ENCODE assay signal across 16 cellular contexts in the genomic region with DNA sequence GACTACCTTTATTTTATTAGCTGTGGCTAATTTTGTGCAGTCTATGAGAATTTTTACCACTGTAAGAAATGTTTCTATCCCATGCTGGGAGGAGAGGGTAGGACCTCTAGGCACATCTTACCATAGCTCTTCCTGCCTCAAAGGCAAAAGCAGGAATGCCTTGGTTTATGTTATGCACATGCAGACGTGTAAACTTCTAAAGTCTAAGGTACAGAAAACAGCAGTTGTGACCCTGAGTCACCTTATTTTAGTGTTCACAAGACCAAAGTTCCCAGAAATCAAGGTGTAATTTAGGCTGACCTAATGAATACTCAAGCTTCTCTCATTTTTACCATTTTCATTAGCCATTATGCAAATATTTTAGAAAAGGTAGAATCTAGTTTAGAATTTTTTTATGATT. TPM values are rescaled to one million over a fixed set of nuclear protein-coding genes. Genes with fewer than 3 reads are reported as not detected.
A peak's percentile ranks its signal among the peaks of the same experiment; 100 is the strongest.
DNase-seq lines count a peak whose midpoint lies in the region; ATAC-seq and TF ChIP-seq lines count a peak whose summit lies in the region.
"Had no signal": no experiment of that assay in that cellular context is flagged by ENCODE, and none has a peak within 500 bp of the region (broad histone marks: within the 10 kb centered on the region; RNA-seq: fewer than 3 reads in every experiment).

No MANE protein-coding gene starts in this region.

- no peak for TF ChIP-seq POLR2A in uterus (IDR thresholded peaks at IDR 0.05)

- H3K36me3 Mint-ChIP-seq in CD4-positive, CD25-positive, alpha-beta regulatory T cell = peaks cover 42% of the 10 kb centered on the region

- H3F3A ChIP-seq in GM23248 (ENCODE audit: insufficient read depth) (peaks cover 62% of the 10 kb centered on the region), PC-3 (ENCODE audit: low read length, unreplicated experiment) (peaks cover 3% of the 10 kb centered on the region)

- H3K9me2 ChIP-seq in GM23248 (ENCODE audit: insufficient read depth) (no peaks in the 10 kb centered on the region), PC-3 (replicated peaks; ENCODE audit: low read length) (no peaks in the 10 kb centered on the region)

- TF ChIP-seq CTCF in ascending aorta (IDR thresholded peaks at IDR 0.05) = no peak
- no peak for TF ChIP-seq CTCF in neutrophil (IDR thresholded peaks at IDR 0.05)
- no peak for TF ChIP-seq CTCF in PC-3 (conservative IDR thresholded peaks at IDR 0.05; ENCODE audit: low read depth, low read length)
- TF ChIP-seq CTCF in uterus (IDR thresholded peaks at IDR 0.05) = no peak

- in situ Hi-C loops in GM23248 (cut with MboI) = no loop called here

- no peak for DNase-seq in CD4-positive, CD25-positive, alpha-beta regulatory T cell
- no peak for DNase-seq in GM23248
- DNase-seq in ascending aorta (ENCODE audit: low spot score in 2 of 2) = no peak
- no peak for DNase-seq in NCI-H2196 (lab: John Stamatoyannopoulos, UW; ENCODE audit: unreplicated experiment)
- DNase-seq in PC-3 = no peak
- no peak for DNase-seq in uterus
- DNase-seq: head of caudate nucleus; left ventricle myocardium inferior; NCI-H1417; NCI-H510A; NK-92 treated with Interleukin-12 subunit alpha and Interleukin-12 subunit beta, amount 100 ng/mL, for 24 hours; substantia nigra had no signal

- H3K79me2 ChIP-seq in GM23248 (ENCODE audit: insufficient read depth) (peaks cover 53% of the 10 kb centered on the region), PC-3 (ENCODE audit: low read length) (no peaks in the 10 kb centered on the region)

- H3K4me1 ChIP-seq in CD4-positive, CD25-positive, alpha-beta regulatory T cell (ENCODE audit: control insufficient read depth, insufficient read depth, low read length, poor library complexity, severe bottlenecking) = peaks cover 85% of the 10 kb centered on the region
- H3K4me1 ChIP-seq in GM23248 (ENCODE audit: insufficient read depth) = peaks cover 67% of the 10 kb centered on the region
- H3K4me1 ChIP-seq in ascending aorta = peaks cover 10 to 59% of the 10 kb centered on the region in 2 donors
- peaks cover 19 to 60% of the 10 kb centered on the region in 2 experiments for H3K4me1 ChIP-seq in neutrophil (ENCODE audit: control insufficient read depth in 1 of 2, insufficient read depth in 1 of 2, low read depth in 1 of 2, low read length in 1 of 2)
- H3K4me1 ChIP-seq in PC-3 (ENCODE audit: insufficient read depth, low read length) = peaks cover 43% of the 10 kb centered on the region
- H3K4me1 ChIP-seq in uterus = no peaks in the 10 kb centered on the region

- ATAC-seq in CD4-positive, CD25-positive, alpha-beta regulatory T cell (ENCODE audit: low read depth in 2 of 2) = no peak
- no peak for ATAC-seq in PC-3
- ATAC-seq: HCT116 had no signal

- H3K4me2 ChIP-seq in GM23248 (ENCODE audit: unreplicated experiment) (no peak overlapping the region), PC-3 (ENCODE audit: low read length) (no peak overlapping the region; the same call in 1 of the 2 replicates)

- H3K9ac ChIP-seq in GM23248 (no peak overlapping the region), PC-3 (ENCODE audit: low read length) (no peak overlapping the region)

- CTCF ChIA-PET in PC-3 (lab: Charles Lee) = no interaction called here

- H3K4me3 Mint-ChIP-seq in CD4-positive, CD25-positive, alpha-beta regulatory T cell = no peak overlapping the region

- BruUV-seq in PC-3 (replicated peaks; lab: Mats Ljungman, UMichigan) = no TSS peak

- no peak overlapping the region for H3K4me3 ChIP-seq in CD4-positive, CD25-positive, alpha-beta regulatory T cell (ENCODE audit: low read depth, low read length)
- H3K4me3 ChIP-seq in GM23248 = no peak overlapping the region
- no peak overlapping the region for H3K4me3 ChIP-seq in ascending aorta
- no peak overlapping the region for H3K4me3 ChIP-seq in neutrophil (ENCODE audit: low read depth in 1 of 2, low read length in 1 of 2)
- no peak overlapping the region for H3K4me3 ChIP-seq in PC-3 (ENCODE audit: low read length)
- no peak overlapping the region for H3K4me3 ChIP-seq in uterus
- H3K4me3 ChIP-seq: left ventricle myocardium inferior had no signal

- peak overlapping the region; percentile 44 for H3K27ac ChIP-seq in CD4-positive, CD25-positive, alpha-beta regulatory T cell (ENCODE audit: insufficient read depth, low read length, poor library complexity, severe bottlenecking)
- H3K27ac ChIP-seq in GM23248 = peak overlapping the region; percentile 83
- peak overlapping the region; percentile 70 to 81 for H3K27ac ChIP-seq in ascending aorta
- peak overlapping the region; percentile 69 for H3K27ac ChIP-seq in neutrophil
- no peak overlapping the region for H3K27ac ChIP-seq in PC-3 (ENCODE audit: low read length)
- no peak overlapping the region for H3K27ac ChIP-seq in uterus
- H3K27ac ChIP-seq: left ventricle myocardium inferior, RWPE1 had no signal

- H4K20me1 ChIP-seq in GM23248 (ENCODE audit: insufficient read depth) (no peaks in the 10 kb centered on the region), PC-3 (ENCODE audit: low read length) (no peaks in the 10 kb centered on the region)

- H3K4me1 Mint-ChIP-seq in CD4-positive, CD25-positive, alpha-beta regulatory T cell = peaks cover 28 to 95% (median 80%) of the 10 kb centered on the region in 4 donors

- H3K27ac Mint-ChIP-seq in CD4-positive, CD25-positive, alpha-beta regulatory T cell = peak overlapping the region; percentile 47 to 93 (median 89)
- H3K27ac Mint-ChIP-seq: activated T-helper 2 cell treated with anti-CD3 and anti-CD28 coated beads, Interferon-gamma antibody, Interleukin-2, Interleukin-4, amounts not matched to agents 10 μg/mL and 5 μg/mL and 100 μg/mL, durations not matched to agents 14 hours and 24 hours and 36 hours had no signal

- H3K9me3 ChIP-seq in CD4-positive, CD25-positive, alpha-beta regulatory T cell (ENCODE audit: control insufficient read depth in 2 of 2, low read length in 2 of 2) = no peaks in the 10 kb centered on the region
- H3K9me3 ChIP-seq in GM23248 (ENCODE audit: low read depth) (no peaks in the 10 kb centered on the region), ascending aorta (no peaks in the 10 kb centered on the region), neutrophil (no peaks in the 10 kb centered on the region), PC-3 (ENCODE audit: low read length) (no peaks in the 10 kb centered on the region), uterus (no peaks in the 10 kb centered on the region)
- H3K9me3 ChIP-seq: left ventricle myocardium inferior had no signal

- 37 to 39% methylated on average over 1 of the region's 1 CpG for WGBS in GM23248 (ENCODE audit: low coverage in 1 of 2, low lambda C conversion rate in 2 of 2, missing lambda C conversion rate in 2 of 2), 2 experiments

- peaks cover 31% of the 10 kb centered on the region for H3K36me3 ChIP-seq in CD4-positive, CD25-positive, alpha-beta regulatory T cell (ENCODE audit: control insufficient read depth, insufficient read depth, low read length)
- H3K36me3 ChIP-seq in GM23248 (ENCODE audit: low read depth) (no peaks in the 10 kb centered on the region), ascending aorta (no peaks in the 10 kb centered on the region), neutrophil (peaks cover 88% of the 10 kb centered on the region), PC-3 (ENCODE audit: low read depth, low read length) (no peaks in the 10 kb centered on the region), uterus (no peaks in the 10 kb centered on the region)
- H3K36me3 ChIP-seq: left ventricle myocardium inferior had no signal

- POLR2A ChIA-PET in PC-3 (lab: Charles Lee; ENCODE audit: unreplicated experiment) = interaction anchor here (0.7 kb wide), 1 partner anchor 10 kb away, joined by 6 read pairs; no protein-coding TSS in a partner anchor

- H3K27me3 ChIP-seq in CD4-positive, CD25-positive, alpha-beta regulatory T cell (ENCODE audit: control insufficient read depth, insufficient read depth, low read length) = no peaks in the 10 kb centered on the region
- H3K27me3 ChIP-seq in GM23248 (replicated peaks; ENCODE audit: insufficient read depth) (no peaks in the 10 kb centered on the region), ascending aorta (no peaks in the 10 kb centered on the region), neutrophil (no peaks in the 10 kb centered on the region), PC-3 (ENCODE audit: low read length) (no peaks in the 10 kb centered on the region), uterus (no peaks in the 10 kb centered on the region)

- H2AFZ ChIP-seq in GM23248 (no peak overlapping the region), PC-3 (ENCODE audit: low read length) (no peak overlapping the region)

- intact Hi-C loops in ascending aorta (cut with DNase I) (no loop called here), PC-3 (cut with micrococcal nuclease) (loop anchor here (5.0 kb wide), 1 partner anchor 126 kb away; the partner anchor contains the start of gene GPR155), uterus (cut with DNase I; ENCODE audit: low total_unique reads) (no loop called here)

- H3K27me3 Mint-ChIP-seq in CD4-positive, CD25-positive, alpha-beta regulatory T cell = no peaks in the 10 kb centered on the region

- no peaks in the 10 kb centered on the region for H3K9me3 Mint-ChIP-seq in CD4-positive, CD25-positive, alpha-beta regulatory T cell
- H3K9me3 Mint-ChIP-seq: activated T-helper 2 cell treated with anti-CD3 and anti-CD28 coated beads, Interferon-gamma antibody, Interleukin-2, Interleukin-4, amounts not matched to agents 10 μg/mL and 5 μg/mL and 100 μg/mL, durations not matched to agents 14 hours and 24 hours and 36 hours had no signal

RNA-seq across cellular contexts. Expression of gene WIPF1, which starts 15.4 kb away (rescaled TPM):
- total RNA-seq in CD4-positive, CD25-positive, alpha-beta regulatory T cell = 473 TPM
- 100 to 1,000 TPM in 2 of 4 donors, 10 to 100 TPM in 2; 95.5 to 114 (median 105) TPM for polyA plus RNA-seq in CD4-positive, CD25-positive, alpha-beta regulatory T cell
- total RNA-seq in GM23248 (2014; rRNA removed; shearing (Covaris generic)) = 20.1 and 21.4 TPM in 2 replicates
- polyA plus RNA-seq in GM23248 (2016; fragmentation: Nextera tagmentation; extraction: Ambion mirVana) = 47.8 and 50.3 TPM in 2 replicates
- 26.1 TPM for total RNA-seq in ascending aorta
- total RNA-seq in PC-3 (2014; rRNA removed) = 0.29 and 1.5 TPM in 2 replicates
- 10 to 100 TPM; 12.3 to 61.9 (median 26.3) TPM for total RNA-seq in uterus

Comparison
In these comparisons a context has a peak if more than half of its experiments do, and no peak if none do; other contexts are left out.
1. H3K27ac ChIP-seq: peak in CD4-positive, CD25-positive, alpha-beta regulatory T cell (single experiment), GM23248 (single experiment), ascending aorta (2 of 2) and neutrophil (single experiment); none in PC-3 (single experiment) and uterus (0 of 2).